ENCODE assay signal across 9 cellular contexts in genomic region chr18:5600376-5601071, GRCh38. TPM values are rescaled to one million over a fixed set of nuclear protein-coding genes. Genes with fewer than 3 reads are reported as not detected.
A peak's percentile ranks its signal among the peaks of the same experiment; 100 is the strongest.
DNase-seq lines count a peak whose midpoint lies in the region; ATAC-seq, FAIRE-seq and TF ChIP-seq lines count a peak whose summit lies in the region.
"Had no signal": no experiment of that assay in that cellular context is flagged by ENCODE, and none has a peak within 500 bp of the region (broad histone marks: within the 10 kb centered on the region; RNA-seq: fewer than 3 reads in every experiment).

No MANE protein-coding gene starts in this region.

- no peak for TF ChIP-seq POLR2A in GM12892 (IDR thresholded peaks at IDR 0.05; ENCODE audit: low read depth, low read length)

- peaks cover 7% of the 10 kb centered on the region for H3K4me1 Mint-ChIP-seq in brain

- TF ChIP-seq CTCF in brain (conservative IDR thresholded peaks at IDR 0.05) = peak; percentile 77 to 86

- H3K4me3 Mint-ChIP-seq in brain = peak overlapping the region in 1 of 5 experiments; percentile 56

- H3K27me3 Mint-ChIP-seq in brain = peaks cover 3% of the 10 kb centered on the region

- peak overlapping the region in 2 of 5 experiments; percentile 33 to 46 for H3K27ac Mint-ChIP-seq in brain

- no peak for FAIRE-seq in GM12892 (lab: Jason Lieb, UNC)

- peak; percentile 4 for DNase-seq in ELR (ENCODE audit: low read depth)
- peak; percentile 3 for DNase-seq in MV-4-11 (lab: John Stamatoyannopoulos, UW)
- DNase-seq in midbrain (lab: John Stamatoyannopoulos, UW) = peak; percentile 27
- DNase-seq in putamen (ENCODE audit: low spot score) = no peak
- no peak for DNase-seq in GM12892 (ENCODE audit: insufficient read length)

- ATAC-seq in GM18870 (IDR thresholded peaks at IDR 0.05; ENCODE audit: unreplicated experiment) = no peak
- no peak for ATAC-seq in GM21786 (IDR thresholded peaks at IDR 0.05; ENCODE audit: unreplicated experiment)
- ATAC-seq: activated CD4-positive, CD25-positive, alpha-beta regulatory T cell treated with anti-CD3 and anti-CD28 coated beads, Interleukin-2, amount 50 U/mL, for 24 hours had no signal

- H3K36me3 Mint-ChIP-seq in brain = no peaks in the 10 kb centered on the region

- H3K9me3 Mint-ChIP-seq in brain = no peaks in the 10 kb centered on the region

RNA-seq across cellular contexts. Expression of gene EPB41L3, which starts 56.7 kb away (rescaled TPM):
- polyA plus RNA-seq in brain (ENCODE audit: insufficient read depth, low read depth, low replicate concordance) = 83.1 TPM
- polyA plus RNA-seq in GM12892 (2012; ENCODE audit: missing spikeins) = 0.08 TPM

Comparison
In these comparisons a context has a peak if more than half of its experiments do, and no peak if none do; other contexts are left out.
1. DNase-seq: peak in ELR (single experiment), MV-4-11 (single experiment) and midbrain (single experiment); none in putamen (single experiment) and GM12892 (single experiment).